Comparison of ENCODE assay signal across 8 cellular contexts in the genomic region with DNA sequence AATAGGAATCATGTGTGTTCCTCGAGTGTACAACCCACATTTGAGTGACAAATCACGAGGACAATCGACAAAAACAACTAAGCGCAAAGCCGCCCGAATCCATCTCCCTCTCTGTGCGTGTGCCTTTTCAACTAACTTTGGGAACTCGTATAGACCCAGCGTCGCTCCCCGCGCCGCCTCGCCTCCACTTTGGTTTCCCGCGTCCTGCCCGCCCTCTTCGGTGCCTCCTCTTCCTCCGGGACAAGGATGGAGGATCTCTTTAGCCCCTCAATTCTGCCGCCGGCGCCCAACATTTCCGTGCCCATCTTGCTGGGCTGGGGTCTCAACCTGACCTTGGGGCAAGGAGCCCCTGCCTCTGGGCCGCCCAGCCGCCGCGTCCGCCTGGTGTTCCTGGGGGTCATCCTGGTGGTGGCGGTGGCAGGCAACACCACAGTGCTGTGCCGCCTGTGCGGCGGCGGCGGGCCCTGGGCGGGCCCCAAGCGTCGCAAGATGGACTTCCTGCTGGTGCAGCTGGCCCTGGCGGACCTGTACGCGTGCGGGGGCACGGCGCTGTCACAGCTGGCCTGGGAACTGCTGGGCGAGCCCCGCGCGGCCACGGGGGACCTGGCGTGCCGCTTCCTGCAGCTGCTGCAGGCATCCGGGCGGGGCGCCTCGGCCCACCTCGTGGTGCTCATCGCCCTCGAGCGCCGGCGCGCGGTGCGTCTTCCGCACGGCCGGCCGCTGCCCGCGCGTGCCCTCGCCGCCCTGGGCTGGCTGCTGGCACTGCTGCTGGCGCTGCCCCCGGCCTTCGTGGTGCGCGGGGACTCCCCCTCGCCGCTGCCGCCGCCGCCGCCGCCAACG. TPM values are rescaled to one million over a fixed set of nuclear protein-coding genes. Genes with fewer than 3 reads are reported as not detected.
DNase-seq lines count a peak whose midpoint lies in the region; ATAC-seq, FAIRE-seq and TF ChIP-seq lines count a peak whose summit lies in the region.

A gene (plus strand): TSS at position 58 of the 840 bp plus-strand sequence. CDS start 189 bp downstream, at position 247.

- H3K27me3 ChIP-seq in hepatocyte, result peaks cover 48% of the 10 kb centered on the region

- no peaks in the 10 kb centered on the region for H3K9me2 ChIP-seq in hepatocyte (replicated peaks; ENCODE audit: insufficient read depth)

- FAIRE-seq in GM19239 (lab: Jason Lieb, UNC), result no peak

- DNase-seq in COLO668 (lab: John Stamatoyannopoulos, UW; ENCODE audit: unreplicated experiment) (peak; percentile 86), GM19239 (ENCODE audit: insufficient read length, low spot score) (peak; percentile 52), SK-N-DZ (ENCODE audit: low spot score) (peak; percentile 66), hepatocyte (ENCODE audit: low spot score) (peak; percentile 77), skeletal muscle cell (ENCODE audit: low read depth) (no peak), RKO (ENCODE audit: low spot score) (no peak)
- peak; percentile 75 for DNase-seq in activated naive CD8-positive, alpha-beta T cell treated with anti-CD3 and anti-CD28 coated beads for 36 hours

- no peaks in the 10 kb centered on the region for H4K20me1 ChIP-seq in hepatocyte (ENCODE audit: insufficient read depth, poor library complexity, severe bottlenecking)

- H3K4me3 Mint-ChIP-seq in activated naive CD8-positive, alpha-beta T cell treated with anti-CD3 and anti-CD28 coated beads for 36 hours, result peak within 1 kb of the TSS; percentile 93

- peaks cover 5% of the 10 kb centered on the region for H3K36me3 Mint-ChIP-seq in activated naive CD8-positive, alpha-beta T cell treated with anti-CD3 and anti-CD28 coated beads for 36 hours

- H3K4me3 ChIP-seq in hepatocyte, result peak within 1 kb of the TSS; percentile 65
- H3K4me3 ChIP-seq in skeletal muscle cell (ENCODE audit: low read depth, low read length), result peak within 1 kb of the TSS; percentile 52

- no peaks in the 10 kb centered on the region for H3K9me3 ChIP-seq in hepatocyte (ENCODE audit: low read depth)

- no peaks in the 10 kb centered on the region for H3K27me3 Mint-ChIP-seq in activated naive CD8-positive, alpha-beta T cell treated with anti-CD3 and anti-CD28 coated beads for 36 hours

- peak; percentile 3 for TF ChIP-seq CTCF in hepatocyte (IDR thresholded peaks at IDR 0.05; ENCODE audit: poor library complexity)

- peak within 1 kb of the TSS; percentile 92 for H2AFZ ChIP-seq in hepatocyte

- WGBS in hepatocyte (ENCODE audit: low lambda C conversion rate, missing lambda C conversion rate), result 2% methylated on average over 70 of the region's 85 CpGs

- H3K27ac ChIP-seq in hepatocyte, result no peak within 1 kb of the TSS

- H3K4me1 ChIP-seq in hepatocyte (ENCODE audit: insufficient read depth), result peaks cover 18% of the 10 kb centered on the region

- H3K4me2 ChIP-seq in hepatocyte, result peak within 1 kb of the TSS; percentile 99

- H3K79me2 ChIP-seq in hepatocyte, result no peaks in the 10 kb centered on the region

- ATAC-seq in HG03442 (IDR thresholded peaks at IDR 0.05; ENCODE audit: unreplicated experiment), result peak; percentile 53

- peaks cover 33% of the 10 kb centered on the region for H3K4me1 Mint-ChIP-seq in activated naive CD8-positive, alpha-beta T cell treated with anti-CD3 and anti-CD28 coated beads for 36 hours

- H3K9me3 Mint-ChIP-seq in activated naive CD8-positive, alpha-beta T cell treated with anti-CD3 and anti-CD28 coated beads for 36 hours, result no peaks in the 10 kb centered on the region

- H3K27ac Mint-ChIP-seq in activated naive CD8-positive, alpha-beta T cell treated with anti-CD3 and anti-CD28 coated beads for 36 hours, result peak within 1 kb of the TSS; percentile 81

- no peaks in the 10 kb centered on the region for H3K36me3 ChIP-seq in hepatocyte (replicated peaks; ENCODE audit: insufficient read depth, low read depth)

RNA-seq across cellular contexts. Expression of the gene that starts here (rescaled TPM):
- polyA plus RNA-seq in SK-N-DZ (2014; cell fraction: cytosol; rRNA removed), result 0.23 and 0.31 TPM in 2 replicates
- polyA plus RNA-seq in SK-N-DZ (2014; cell fraction: nucleus; rRNA removed), result 0.32 and 0.57 TPM in 2 replicates
- under 1 TPM; 0.34 to 0.52 TPM for total RNA-seq in activated naive CD8-positive, alpha-beta T cell treated with anti-CD3 and anti-CD28 coated beads for 36 hours
- 0.36 TPM in 1 of 2 replicates, not detected in the other for total RNA-seq in hepatocyte
- 1.0 and 1.3 TPM in 2 replicates for polyA plus RNA-seq in hepatocyte

Comparison
In these comparisons a context has a peak if more than half of its experiments do, and no peak if none do; other contexts are left out.
1. Peak in DNase-seq in activated naive CD8-positive, alpha-beta T cell treated with anti-CD3 and anti-CD28 coated beads for 36 hours; RNA of the gene not detected or under 1 TPM.
2. DNase-seq: peak in COLO668 (single experiment), GM19239 (single experiment), SK-N-DZ (single experiment) and hepatocyte (single experiment); none in skeletal muscle cell (single experiment) and RKO (single experiment).